17 cellular contexts compared by ENCODE assay signal in genomic region chr9:91155746-91156145, GRCh38.
A peak's percentile ranks its signal among the peaks of the same experiment; 100 is the strongest.
DNase-seq lines count a peak whose midpoint lies in the region; ATAC-seq and TF ChIP-seq lines count a peak whose summit lies in the region.
"Had no signal": no experiment of that assay in that cellular context is flagged by ENCODE, and none has a peak within 500 bp of the region (broad histone marks: within the 10 kb centered on the region; RNA-seq: fewer than 3 reads in every experiment).

No MANE protein-coding gene starts in this region.

- H3K27ac ChIP-seq in KMS-11 (peak overlapping the region; percentile 73), foreskin keratinocyte (no peak overlapping the region)
- H3K27ac ChIP-seq: A549 had no signal

- H3K27me3 ChIP-seq in KMS-11 (ENCODE audit: insufficient read depth, low read depth) (no peaks in the 10 kb centered on the region), foreskin keratinocyte (no peaks in the 10 kb centered on the region)

- peaks cover 60% of the 10 kb centered on the region for H3K36me3 Mint-ChIP-seq in activated CD4-positive, alpha-beta T cell treated with anti-CD3 and anti-CD28 coated beads, Interleukin-2, amount 10 ng/mL, durations not matched to agents 24 days and 14 days (ENCODE audit: low read depth)
- peaks cover 25% of the 10 kb centered on the region for H3K36me3 Mint-ChIP-seq in activated naive CD8-positive, alpha-beta T cell treated with anti-CD3 and anti-CD28 coated beads, Interleukin-2, amount 50 U/mL, for 24 hours (ENCODE audit: low read depth)
- peaks cover 46% of the 10 kb centered on the region for H3K36me3 Mint-ChIP-seq in stimulated activated effector memory CD8-positive, alpha-beta T cell treated with anti-CD3 and anti-CD28 coated beads, Interleukin-12 subunit alpha, Interleukin-12 subunit beta, amount 100 ng/mL, for 72 hours
- H3K36me3 Mint-ChIP-seq: CD4-positive, CD25-positive, alpha-beta regulatory T cell had no signal

- H3K27ac Mint-ChIP-seq in activated CD4-positive, alpha-beta T cell treated with anti-CD3 and anti-CD28 coated beads, Interleukin-2, amount 10 ng/mL, durations not matched to agents 24 days and 14 days: peak overlapping the region; percentile 90
- H3K27ac Mint-ChIP-seq in activated naive CD8-positive, alpha-beta T cell treated with anti-CD3 and anti-CD28 coated beads, Interleukin-2, amount 50 U/mL, for 24 hours: peak overlapping the region; percentile 87
- H3K27ac Mint-ChIP-seq in stimulated activated effector memory CD8-positive, alpha-beta T cell treated with anti-CD3 and anti-CD28 coated beads, Interleukin-12 subunit alpha, Interleukin-12 subunit beta, amount 100 ng/mL, for 72 hours: peak overlapping the region; percentile 98

- intact Hi-C loops in activated CD4-positive, alpha-beta T cell treated with anti-CD3 and anti-CD28 coated beads, Interleukin-2, amount 10 ng/mL, durations not matched to agents 24 days and 14 days (cut with micrococcal nuclease): no loop called here

- peaks cover 18% of the 10 kb centered on the region for H3K9me3 Mint-ChIP-seq in activated CD4-positive, alpha-beta T cell treated with anti-CD3 and anti-CD28 coated beads, Interleukin-2, amount 10 ng/mL, durations not matched to agents 24 days and 14 days
- H3K9me3 Mint-ChIP-seq in activated naive CD8-positive, alpha-beta T cell treated with anti-CD3 and anti-CD28 coated beads, Interleukin-2, amount 50 U/mL, for 24 hours: peaks cover 13% of the 10 kb centered on the region
- no peaks in the 10 kb centered on the region for H3K9me3 Mint-ChIP-seq in stimulated activated effector memory CD8-positive, alpha-beta T cell treated with anti-CD3 and anti-CD28 coated beads, Interleukin-12 subunit alpha, Interleukin-12 subunit beta, amount 100 ng/mL, for 72 hours

- DNase-seq in activated CD4-positive, alpha-beta T cell treated with anti-CD3 and anti-CD28 coated beads, Interleukin-2, amount 10 ng/mL, durations not matched to agents 24 days and 14 days: no peak
- DNase-seq in activated CD4-positive, alpha-beta T cell treated with anti-CD3 and anti-CD28 coated beads for 1 hour: no peak
- no peak for DNase-seq in activated naive CD8-positive, alpha-beta T cell treated with anti-CD3 and anti-CD28 coated beads, Interleukin-2, amount 50 U/mL, for 24 hours
- DNase-seq in stimulated activated effector memory CD8-positive, alpha-beta T cell treated with anti-CD3 and anti-CD28 coated beads, Interleukin-12 subunit alpha, Interleukin-12 subunit beta, amount 100 ng/mL, for 72 hours (ENCODE audit: low spot score in 2 of 2): peak in 1 of 2 donors; percentile 48
- DNase-seq in GDM1 (lab: John Stamatoyannopoulos, UW): no peak
- DNase-seq in foreskin keratinocyte: no peak
- DNase-seq: Calu3; CD4-positive, CD25-positive, alpha-beta regulatory T cell; MV-4-11; NCI-H1417 treated with DMSO at 0.1 percent for 48 hours; NCI-H2029 treated with DMSO at 0.1 percent for 48 hours; NCI-H524 had no signal

- no peak overlapping the region for H3K4me3 ChIP-seq in KMS-11 (IDR thresholded peaks at IDR 0.05; ENCODE audit: insufficient read depth, low read depth, low read length)
- H3K4me3 ChIP-seq: A549, GM12878, HAP-1 had no signal

- H3K4me1 ChIP-seq in KMS-11 (ENCODE audit: low read depth, poor library complexity, severe bottlenecking): peaks cover 98% of the 10 kb centered on the region
- H3K4me1 ChIP-seq in foreskin keratinocyte: no peaks in the 10 kb centered on the region
- H3K4me1 ChIP-seq: A549, HAP-1 had no signal

- H4K20me1 ChIP-seq in KMS-11 (ENCODE audit: insufficient read depth): no peaks in the 10 kb centered on the region

- no peak for ATAC-seq in activated naive CD8-positive, alpha-beta T cell treated with anti-CD3 and anti-CD28 coated beads, Interleukin-2, amount 50 U/mL, for 24 hours
- ATAC-seq in stimulated activated effector memory CD8-positive, alpha-beta T cell treated with anti-CD3 and anti-CD28 coated beads, Interleukin-12 subunit alpha, Interleukin-12 subunit beta, amount 100 ng/mL, for 72 hours: no peak
- ATAC-seq in HG02970 (IDR thresholded peaks at IDR 0.05; ENCODE audit: low FRiP score, unreplicated experiment): no peak
- ATAC-seq in foreskin keratinocyte: no peak
- ATAC-seq: A549, GM12878 had no signal

- H2AFZ ChIP-seq in KMS-11 (ENCODE audit: low read depth): no peak overlapping the region

- peaks cover 74% of the 10 kb centered on the region for H3K4me1 Mint-ChIP-seq in activated CD4-positive, alpha-beta T cell treated with anti-CD3 and anti-CD28 coated beads, Interleukin-2, amount 10 ng/mL, durations not matched to agents 24 days and 14 days
- H3K4me1 Mint-ChIP-seq in activated naive CD8-positive, alpha-beta T cell treated with anti-CD3 and anti-CD28 coated beads, Interleukin-2, amount 50 U/mL, for 24 hours: peaks cover 74% of the 10 kb centered on the region
- H3K4me1 Mint-ChIP-seq in stimulated activated effector memory CD8-positive, alpha-beta T cell treated with anti-CD3 and anti-CD28 coated beads, Interleukin-12 subunit alpha, Interleukin-12 subunit beta, amount 100 ng/mL, for 72 hours: peaks cover 75% of the 10 kb centered on the region

- TF ChIP-seq CTCF in KMS-11 (conservative IDR thresholded peaks at IDR 0.05; ENCODE audit: low read depth, low read length) (no peak), foreskin keratinocyte (conservative IDR thresholded peaks at IDR 0.05) (no peak)

- H3K4me2 ChIP-seq in KMS-11: peak overlapping the region; percentile 69; the same call in 1 of the 2 replicates
- H3K4me2 ChIP-seq: A549 had no signal

- no peak overlapping the region for H3K4me3 Mint-ChIP-seq in activated CD4-positive, alpha-beta T cell treated with anti-CD3 and anti-CD28 coated beads, Interleukin-2, amount 10 ng/mL, durations not matched to agents 24 days and 14 days
- no peak overlapping the region for H3K4me3 Mint-ChIP-seq in activated naive CD8-positive, alpha-beta T cell treated with anti-CD3 and anti-CD28 coated beads, Interleukin-2, amount 50 U/mL, for 24 hours
- H3K4me3 Mint-ChIP-seq in stimulated activated effector memory CD8-positive, alpha-beta T cell treated with anti-CD3 and anti-CD28 coated beads, Interleukin-12 subunit alpha, Interleukin-12 subunit beta, amount 100 ng/mL, for 72 hours: peak overlapping the region; percentile 54
- H3K4me3 Mint-ChIP-seq: CD4-positive, CD25-positive, alpha-beta regulatory T cell had no signal

- no peaks in the 10 kb centered on the region for H3K27me3 Mint-ChIP-seq in activated CD4-positive, alpha-beta T cell treated with anti-CD3 and anti-CD28 coated beads, Interleukin-2, amount 10 ng/mL, durations not matched to agents 24 days and 14 days
- H3K27me3 Mint-ChIP-seq in activated naive CD8-positive, alpha-beta T cell treated with anti-CD3 and anti-CD28 coated beads, Interleukin-2, amount 50 U/mL, for 24 hours: peaks cover 2% of the 10 kb centered on the region
- H3K27me3 Mint-ChIP-seq: CD4-positive, CD25-positive, alpha-beta regulatory T cell had no signal

- no peak overlapping the region for H3K9ac ChIP-seq in KMS-11

- H3K36me3 ChIP-seq in KMS-11 (ENCODE audit: insufficient read depth): no peaks in the 10 kb centered on the region
- H3K36me3 ChIP-seq: HAP-1 had no signal

- peaks cover 73% of the 10 kb centered on the region for H3K79me2 ChIP-seq in KMS-11 (ENCODE audit: insufficient read depth, low read depth)
